In the genomic region with DNA sequence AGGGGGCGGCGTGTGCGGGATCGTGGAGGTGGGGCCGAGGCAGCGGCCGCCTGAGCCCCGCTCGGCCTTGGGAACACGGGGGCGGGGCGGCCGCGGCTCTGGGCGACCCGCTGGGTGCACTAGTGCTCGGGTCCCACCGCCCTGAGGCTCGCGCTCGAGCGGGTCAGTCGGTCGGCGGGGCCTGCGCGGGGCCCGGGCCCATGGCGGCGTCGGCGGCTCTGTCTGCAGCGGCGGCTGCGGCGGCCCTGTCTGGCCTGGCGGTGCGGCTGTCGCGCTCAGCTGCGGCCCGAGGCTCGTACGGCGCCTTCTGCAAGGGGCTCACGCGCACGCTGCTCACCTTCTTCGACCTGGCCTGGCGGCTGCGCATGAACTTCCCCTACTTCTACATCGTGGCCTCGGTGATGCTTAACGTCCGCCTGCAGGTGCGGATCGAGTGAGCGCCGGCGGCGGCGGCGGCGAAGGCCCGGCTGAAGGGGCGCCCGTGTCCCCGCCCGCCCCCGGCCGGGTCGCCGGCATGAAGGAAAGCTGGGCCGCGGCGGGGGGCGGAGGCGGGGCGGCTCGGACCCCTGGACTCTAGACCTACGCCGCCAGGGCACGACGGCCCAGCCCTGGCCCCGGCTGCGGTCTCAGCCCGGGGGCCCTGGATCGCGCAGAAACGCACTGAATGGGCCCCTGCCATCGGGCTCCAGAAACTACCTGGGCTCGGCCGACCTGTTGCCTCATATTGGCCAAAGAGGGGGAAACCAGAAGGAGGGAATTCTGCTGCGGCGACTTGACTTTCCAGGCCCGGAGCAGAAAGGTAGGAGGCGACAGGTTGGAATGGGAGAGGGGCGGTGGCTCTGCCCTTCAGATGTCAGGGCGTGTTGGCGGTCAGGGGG, we compare ENCODE assay signal across 8 cellular contexts. TPM values are rescaled to one million over a fixed set of nuclear protein-coding genes. Genes with fewer than 3 reads are reported as not detected.
DNase-seq lines count a peak whose midpoint lies in the region; ATAC-seq and TF ChIP-seq lines count a peak whose summit lies in the region.

A gene (plus strand): TSS at position 13 of the 878 bp plus-strand sequence. CDS start 188 bp downstream, at position 201.

- H3K4me1 ChIP-seq in right cardiac atrium (ENCODE audit: control insufficient read depth, insufficient read depth, low read length): no peaks in the 10 kb centered on the region

- no peak for TF ChIP-seq CTCF in WERI-Rb-1 (IDR thresholded peaks at IDR 0.05; ENCODE audit: low read depth, low read length)

- intact Hi-C loops in right cardiac atrium (cut with DNase I): no loop called here

- ATAC-seq in HG02943 (IDR thresholded peaks at IDR 0.05; ENCODE audit: low read depth, unreplicated experiment) (peak; percentile 48), right cardiac atrium (no peak)

- H3K36me3 ChIP-seq in WERI-Rb-1: no peaks in the 10 kb centered on the region

- H3K9me3 ChIP-seq in WERI-Rb-1 (ENCODE audit: severe bottlenecking) (no peaks in the 10 kb centered on the region), right cardiac atrium (ENCODE audit: control insufficient read depth, low read length) (no peaks in the 10 kb centered on the region)

- 4% methylated on average over 92 of the region's 100 CpGs for WGBS in right cardiac atrium

- H3K27ac ChIP-seq in WERI-Rb-1 (no peak within 1 kb of the TSS), right cardiac atrium (ENCODE audit: low read length) (no peak within 1 kb of the TSS)

- H3K4me3 ChIP-seq in WERI-Rb-1 (ENCODE audit: low read depth, low read length): peak within 1 kb of the TSS; percentile 35
- H3K4me3 ChIP-seq in right cardiac atrium (ENCODE audit: low read length): peak within 1 kb of the TSS; percentile 53

- peak; percentile 32 for DNase-seq in NCI-H748 (lab: John Stamatoyannopoulos, UW; ENCODE audit: unreplicated experiment)
- DNase-seq in NCI-H748 treated with DMSO at 0.1 percent for 48 hours (lab: John Stamatoyannopoulos, UW): no peak
- no peak for DNase-seq in WERI-Rb-1
- DNase-seq in right cardiac atrium: no peak
- peak; percentile 19 for DNase-seq in stimulated activated naive CD4-positive, alpha-beta T cell treated with Interleukin-2 at 50 U/mL for 16 hours (lab: John Stamatoyannopoulos, UW)
- no peak for DNase-seq in central memory CD4-positive, alpha-beta T cell
- DNase-seq in NK-92 (lab: John Stamatoyannopoulos, UW; ENCODE audit: unreplicated experiment): no peak

- H3K27me3 ChIP-seq in WERI-Rb-1 (ENCODE audit: insufficient read depth, low read depth, severe bottlenecking): no peaks in the 10 kb centered on the region
- no peaks in the 10 kb centered on the region for H3K27me3 ChIP-seq in right cardiac atrium (ENCODE audit: control insufficient read depth, insufficient read depth)

RNA-seq across cellular contexts. Expression of the gene that starts here (rescaled TPM):
- 1 to 10 TPM; 3.8 to 6.3 (median 5.3) TPM for total RNA-seq in right cardiac atrium
- 5.1 TPM for polyA plus RNA-seq in right cardiac atrium

Comparison
In these comparisons a context has a peak if more than half of its experiments do, and no peak if none do; other contexts are left out.
1. DNase-seq: peak in NCI-H748 (single experiment) and stimulated activated naive CD4-positive, alpha-beta T cell treated with Interleukin-2 at 50 U/mL for 16 hours (single experiment); none in NCI-H748 treated with DMSO at 0.1 percent for 48 hours (single experiment), WERI-Rb-1 (single experiment), right cardiac atrium (0 of 3), central memory CD4-positive, alpha-beta T cell (single experiment) and NK-92 (single experiment).